Comparison of ENCODE assay signal across 18 cellular contexts in the genomic region with DNA sequence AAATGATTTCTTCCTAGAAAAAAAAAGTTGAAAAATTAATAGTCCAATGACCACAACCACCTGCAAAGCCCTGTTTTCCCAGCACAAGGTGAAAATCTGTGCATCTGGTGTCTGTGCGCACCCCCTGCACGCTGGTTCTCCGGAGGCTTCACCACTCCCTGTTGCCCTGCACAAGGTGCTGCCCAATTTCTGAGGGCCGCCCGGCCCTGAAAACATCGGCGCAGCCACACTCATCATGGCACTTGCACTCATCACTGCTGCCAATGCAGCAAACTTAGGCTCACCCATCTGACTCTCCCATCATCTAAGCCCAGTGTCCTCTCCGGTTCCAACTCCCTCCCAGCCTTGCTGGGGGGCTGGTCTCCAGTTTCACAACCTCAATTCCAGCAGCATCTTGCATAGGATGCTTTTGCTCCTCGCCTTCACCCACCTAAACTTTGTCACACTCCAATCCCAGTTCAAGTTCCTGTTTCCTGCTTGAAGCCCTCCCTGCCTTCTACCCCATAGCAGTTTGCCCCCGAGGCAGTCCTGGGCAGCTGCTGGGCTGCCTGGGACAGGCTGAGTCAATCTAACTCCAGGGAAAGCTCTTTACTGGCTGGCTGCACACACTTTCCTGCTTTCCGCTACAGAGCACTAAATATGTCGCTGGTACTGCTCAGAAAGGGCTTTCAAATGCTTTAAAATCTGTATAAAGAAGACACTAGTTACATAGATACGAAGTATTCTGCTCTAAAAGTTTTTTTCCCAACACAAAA.
DNase-seq lines count a peak whose midpoint lies in the region; ATAC-seq and TF ChIP-seq lines count a peak whose summit lies in the region.
"Had no signal": no experiment of that assay in that cellular context is flagged by ENCODE, and none has a peak within 500 bp of the region (broad histone marks: within the 10 kb centered on the region; RNA-seq: fewer than 3 reads in every experiment).

No MANE protein-coding gene starts in this region.

- H3K4me2 ChIP-seq in DND-41 (ENCODE audit: insufficient read depth, low read length), result no peak overlapping the region

- no peaks in the 10 kb centered on the region for H4K20me1 ChIP-seq in DND-41 (ENCODE audit: insufficient read depth, low read length)

- no peaks in the 10 kb centered on the region for H3K27me3 ChIP-seq in DND-41 (ENCODE audit: insufficient read depth, low read length, poor library complexity)
- H3K27me3 ChIP-seq in endodermal cell (ENCODE audit: control insufficient read depth, insufficient read depth, low read length, poor library complexity, severe bottlenecking), result no peaks in the 10 kb centered on the region
- H3K27me3 ChIP-seq in rectal smooth muscle tissue (ENCODE audit: control insufficient read depth, insufficient read depth, low read length), result no peaks in the 10 kb centered on the region
- H3K27me3 ChIP-seq: breast epithelium, suprapubic skin had no signal

- H3K27me3 Mint-ChIP-seq in endodermal cell (ENCODE audit: insufficient read depth), result no peaks in the 10 kb centered on the region

- no peak for TF ChIP-seq CTCF in DND-41 (IDR thresholded peaks at IDR 0.05; ENCODE audit: borderline replicate concordance, extremely low read depth, low read length, poor library complexity, severe bottlenecking)
- TF ChIP-seq CTCF in endodermal cell (conservative IDR thresholded peaks at IDR 0.05), result no peak

- H3K4me1 ChIP-seq in DND-41 (ENCODE audit: insufficient read depth, low read length) (no peaks in the 10 kb centered on the region), endodermal cell (ENCODE audit: control insufficient read depth, insufficient read depth, low read length) (no peaks in the 10 kb centered on the region), rectal smooth muscle tissue (ENCODE audit: control insufficient read depth, insufficient read depth, low read length) (peaks cover 18% of the 10 kb centered on the region)
- H3K4me1 ChIP-seq: breast epithelium, suprapubic skin had no signal

- H3K4me3 ChIP-seq in DND-41 (ENCODE audit: low read depth in 1 of 2, low read length in 2 of 2) (no peak overlapping the region), endodermal cell (ENCODE audit: low read length) (no peak overlapping the region), rectal smooth muscle tissue (ENCODE audit: low read length) (no peak overlapping the region)
- H3K4me3 ChIP-seq: breast epithelium, GM23248, suprapubic skin had no signal

- DNase-seq in DND-41, result no peak
- DNase-seq in M059J (ENCODE audit: low read depth), result peak; percentile 23
- DNase-seq in endodermal cell, result no peak
- no peak for DNase-seq in stimulated activated CD4-positive, alpha-beta T cell treated with anti-CD3 and anti-CD28 coated beads, Interleukin-4, amount 100 ng/mL, for 1 hour
- no peak for DNase-seq in DMS 273 treated with DMSO at 0.1 percent for 48 hours (lab: John Stamatoyannopoulos, UW)
- DNase-seq: activated gamma-delta T cell treated with Interleukin-2 at 50 U/mL for 16 hours; CD8-positive, alpha-beta T cell; cortex of kidney; glutamatergic neuron; GM23248; Karpas-422; kidney glomerular epithelial cell; NCI-H510A had no signal

- H3K9me3 ChIP-seq in DND-41 (ENCODE audit: insufficient read depth, low read length, severe bottlenecking), result no peaks in the 10 kb centered on the region
- peaks cover 4% of the 10 kb centered on the region for H3K9me3 ChIP-seq in endodermal cell (ENCODE audit: control insufficient read depth, low read length)
- H3K9me3 ChIP-seq: breast epithelium, suprapubic skin had no signal

- H2AFZ ChIP-seq in DND-41 (ENCODE audit: low read depth, low read length), result peak overlapping the region; percentile 9; the same call in 1 of the 2 replicates
- H2AFZ ChIP-seq: GM23248 had no signal

- H3K27ac ChIP-seq in DND-41 (ENCODE audit: low read length), result no peak overlapping the region
- peak overlapping the region; percentile 51 for H3K27ac ChIP-seq in endodermal cell (ENCODE audit: low read depth, low read length)
- peak overlapping the region; percentile 51 for H3K27ac ChIP-seq in rectal smooth muscle tissue (ENCODE audit: low read depth, low read length)
- H3K27ac ChIP-seq: breast epithelium, GM23248, suprapubic skin had no signal

- H3K36me3 ChIP-seq in DND-41 (ENCODE audit: insufficient read depth, low read length) (no peaks in the 10 kb centered on the region), endodermal cell (ENCODE audit: control insufficient read depth, insufficient read depth, low read length) (no peaks in the 10 kb centered on the region), rectal smooth muscle tissue (ENCODE audit: control insufficient read depth, insufficient read depth, low read length) (no peaks in the 10 kb centered on the region)
- H3K36me3 ChIP-seq: breast epithelium, suprapubic skin had no signal

- ATAC-seq in DND-41 (ENCODE audit: insufficient read depth, low read depth), result peak; percentile 33; the same call in 1 of the 3 replicates
- no peak for ATAC-seq in GM19463 (IDR thresholded peaks at IDR 0.05; ENCODE audit: unreplicated experiment)
- ATAC-seq: CD8-positive, alpha-beta T cell had no signal

- 92 to 97% methylated on average over 11 to 13 of the region's 13 CpGs for WGBS in endodermal cell (ENCODE audit: insufficient coverage in 1 of 2, insufficient read length in 1 of 2), 2 experiments

- H3K9ac ChIP-seq in DND-41 (ENCODE audit: low read depth, low read length) (no peak overlapping the region), endodermal cell (ENCODE audit: extremely low read depth, low read length, poor library complexity, severe bottlenecking) (no peak overlapping the region), rectal smooth muscle tissue (ENCODE audit: low read length) (no peak overlapping the region)
- H3K9ac ChIP-seq: GM23248 had no signal

- peaks cover 3% of the 10 kb centered on the region for H3K9me3 Mint-ChIP-seq in endodermal cell
- H3K9me3 Mint-ChIP-seq: CD8-positive, alpha-beta T cell had no signal

- H3K36me3 Mint-ChIP-seq in endodermal cell (ENCODE audit: low read depth), result no peaks in the 10 kb centered on the region
- H3K36me3 Mint-ChIP-seq: CD8-positive, alpha-beta T cell; memory B cell had no signal

- H3K4me3 Mint-ChIP-seq in endodermal cell, result no peak overlapping the region
- H3K4me3 Mint-ChIP-seq: CD8-positive, alpha-beta T cell; memory B cell had no signal

- H3K27ac Mint-ChIP-seq in endodermal cell, result no peak overlapping the region
- H3K27ac Mint-ChIP-seq: CD8-positive, alpha-beta T cell; memory B cell had no signal

- H3K4me1 Mint-ChIP-seq in endodermal cell, result peaks cover 16% of the 10 kb centered on the region

- no peaks in the 10 kb centered on the region for H3K79me2 ChIP-seq in DND-41 (ENCODE audit: insufficient read depth, low read length)
